12 cellular contexts compared by ENCODE assay signal in the genomic region with DNA sequence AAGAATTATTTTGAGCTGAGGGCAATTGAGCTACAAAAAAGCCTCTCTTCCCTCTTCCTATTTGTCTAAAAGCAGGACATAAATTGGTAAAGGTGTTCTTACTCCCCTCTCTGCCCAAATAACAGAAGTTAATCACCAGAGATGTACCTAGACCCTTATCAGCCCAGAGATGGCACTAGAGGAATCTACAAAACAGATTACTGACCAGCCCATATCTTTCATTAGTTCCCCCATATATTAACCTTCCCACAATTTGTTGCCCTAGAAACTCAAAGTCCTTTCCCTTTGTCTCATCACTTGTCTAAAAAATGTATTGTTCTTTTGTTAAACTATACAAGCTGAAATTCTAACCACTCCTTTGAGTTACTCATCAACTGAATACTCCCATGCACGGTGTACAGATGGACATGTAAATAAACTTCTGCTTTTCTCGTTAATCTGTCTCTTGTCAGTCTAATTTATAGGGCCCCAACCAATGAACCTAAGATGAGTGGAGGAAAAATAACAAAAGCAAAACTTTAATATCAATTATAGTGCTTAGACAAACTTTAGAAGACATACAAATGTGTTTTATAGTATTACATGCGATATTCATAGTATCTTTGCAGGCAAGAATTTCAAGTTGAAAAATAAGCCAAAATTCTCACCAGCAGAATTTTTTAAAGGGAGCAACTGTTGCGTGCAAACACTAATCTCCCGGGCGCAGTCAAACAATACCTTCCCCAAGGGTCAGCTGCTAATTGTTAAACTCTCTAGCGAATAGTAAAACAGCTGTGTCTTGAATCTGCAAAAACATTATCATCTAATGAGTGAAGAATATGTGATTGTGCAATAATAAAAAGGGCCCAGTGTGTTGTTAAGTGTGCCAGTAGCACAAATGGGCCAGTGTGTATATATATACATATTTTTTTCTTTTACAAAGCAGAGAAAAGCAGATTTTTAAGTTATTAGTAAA.
A peak's percentile ranks its signal among the peaks of the same experiment; 100 is the strongest.
DNase-seq lines count a peak whose midpoint lies in the region; ATAC-seq and TF ChIP-seq lines count a peak whose summit lies in the region.
"Had no signal": no experiment of that assay in that cellular context is flagged by ENCODE, and none has a peak within 500 bp of the region (broad histone marks: within the 10 kb centered on the region; RNA-seq: fewer than 3 reads in every experiment).

No MANE protein-coding gene starts in this region.

- no peaks in the 10 kb centered on the region for H3K4me1 ChIP-seq in SK-N-SH (ENCODE audit: control insufficient read depth in 1 of 2, insufficient read depth in 2 of 2, low read depth in 1 of 2, low read length in 1 of 2)
- H3K4me1 ChIP-seq in SJSA1 (replicated peaks): peaks cover 40% of the 10 kb centered on the region
- H3K4me1 ChIP-seq in vagina: peaks cover 9% of the 10 kb centered on the region
- H3K4me1 ChIP-seq: breast epithelium had no signal

- H3K27me3 ChIP-seq in SK-N-SH (ENCODE audit: insufficient read depth): no peaks in the 10 kb centered on the region
- H3K27me3 ChIP-seq in SJSA1 (replicated peaks): no peaks in the 10 kb centered on the region
- no peaks in the 10 kb centered on the region for H3K27me3 ChIP-seq in vagina
- H3K27me3 ChIP-seq: breast epithelium had no signal

- TF ChIP-seq CTCF in SK-N-SH (IDR thresholded peaks at IDR 0.05) (no peak), vagina (IDR thresholded peaks at IDR 0.05) (no peak)

- POLR2A ChIA-PET in SK-N-SH (lab: Yijun Ruan, JAX): no interaction called here

- H3K4me2 ChIP-seq in SK-N-SH: no peak overlapping the region

- H3K9me2 ChIP-seq in SK-N-SH: no peaks in the 10 kb centered on the region

- H3K9me3 ChIP-seq in SK-N-SH (no peaks in the 10 kb centered on the region), SJSA1 (replicated peaks) (no peaks in the 10 kb centered on the region), vagina (no peaks in the 10 kb centered on the region)

- no peak for TF ChIP-seq RAD21 in SK-N-SH (IDR thresholded peaks at IDR 0.05; ENCODE audit: low read length)

- no peak overlapping the region for H3K9ac ChIP-seq in SK-N-SH

- intact Hi-C loops in vagina (cut with DNase I): no loop called here

- ATAC-seq in SK-N-SH treated with all-trans-retinoic acid at 6 μM for 48 hours (no peak), HG03097 (IDR thresholded peaks at IDR 0.05; ENCODE audit: low FRiP score, unreplicated experiment) (peak; percentile 65)
- ATAC-seq: activated CD4-positive, CD25-positive, alpha-beta regulatory T cell treated with anti-CD3 and anti-CD28 coated beads, Interleukin-2, amount 50 U/mL, for 24 hours had no signal

- H3K27ac ChIP-seq in SK-N-SH (ENCODE audit: low read depth in 2 of 2, low read length in 1 of 2) (no peak overlapping the region), SJSA1 (peak overlapping the region; percentile 55), vagina (no peak overlapping the region)
- H3K27ac ChIP-seq: breast epithelium, skin epidermis had no signal

- TF ChIP-seq POLR2A in vagina (IDR thresholded peaks at IDR 0.05): no peak

- DNase-seq in SK-N-SH (no peak), SJSA1 (ENCODE audit: low read depth in 1 of 2, low spot score in 2 of 2) (peak; percentile 57 to 84), retina (peak; percentile 58), vagina (ENCODE audit: extremely low spot score in 2 of 2) (no peak), ureter (ENCODE audit: low spot score) (no peak)
- no peak for DNase-seq in activated CD8-positive, alpha-beta memory T cell treated with anti-CD3 and anti-CD28 coated beads for 24 hours
- DNase-seq: NCI-H2081 had no signal

- H2AFZ ChIP-seq in SK-N-SH (ENCODE audit: low read depth): peak overlapping the region; percentile 18; the same call in 1 of the 2 replicates

- CTCF ChIA-PET in SK-N-SH (lab: Yijun Ruan, JAX): interaction anchor here (0.8 to 0.9 kb wide), 2 partner anchors 39 to 1934 kb away, joined by 3 read pairs; no protein-coding TSS in a partner anchor

- H4K20me1 ChIP-seq in SK-N-SH (ENCODE audit: insufficient read depth): no peaks in the 10 kb centered on the region

- no peak for TF ChIP-seq EP300 in SK-N-SH (IDR thresholded peaks at IDR 0.05; ENCODE audit: borderline replicate concordance in 1 of 2, low read depth in 1 of 2, low read length in 1 of 2)

- H3K36me3 ChIP-seq in SK-N-SH (replicated peaks in 1 of 2; ENCODE audit: control insufficient read depth in 1 of 2, insufficient read depth in 2 of 2, low read length in 1 of 2): no peaks in the 10 kb centered on the region
- H3K36me3 ChIP-seq in SJSA1: no peaks in the 10 kb centered on the region
- no peaks in the 10 kb centered on the region for H3K36me3 ChIP-seq in vagina
- H3K36me3 ChIP-seq: breast epithelium had no signal

- no peaks in the 10 kb centered on the region for H3F3A ChIP-seq in SK-N-SH (replicated peaks; ENCODE audit: insufficient read depth)

- H3K79me2 ChIP-seq in SK-N-SH (ENCODE audit: insufficient read depth): no peaks in the 10 kb centered on the region

- 58% methylated on average over 7 of the region's 7 CpGs for WGBS in SK-N-SH (ENCODE audit: low lambda C conversion rate)

- H3K4me3 ChIP-seq in SK-N-SH (ENCODE audit: low read depth in 2 of 2, low read length in 1 of 2) (no peak overlapping the region), SJSA1 (no peak overlapping the region), vagina (no peak overlapping the region)
- H3K4me3 ChIP-seq: breast epithelium, skin epidermis had no signal

TF ChIP-seq in SK-N-SH, 30 proteins besides CTCF, POLR2A, EP300 and RAD21 (continues in another document):
- TF ChIP-seq ELF1 (IDR thresholded peaks at IDR 0.05) (no peak), SMC3 (IDR thresholded peaks at IDR 0.05; ENCODE audit: low read depth, low read length) (no peak), YY1 (IDR thresholded peaks at IDR 0.05; ENCODE audit: low read depth) (no peak), JUND (IDR thresholded peaks at IDR 0.05) (no peak), SIN3A (IDR thresholded peaks at IDR 0.05; ENCODE audit: borderline replicate concordance, low read depth, low read length) (no peak), FOXJ3 (CRISPR knock-in tag; IDR thresholded peaks at IDR 0.05) (no peak), MXI1 (IDR thresholded peaks at IDR 0.05; ENCODE audit: low read depth, low read length) (no peak)
- TF ChIP-seq, protein P1, sequence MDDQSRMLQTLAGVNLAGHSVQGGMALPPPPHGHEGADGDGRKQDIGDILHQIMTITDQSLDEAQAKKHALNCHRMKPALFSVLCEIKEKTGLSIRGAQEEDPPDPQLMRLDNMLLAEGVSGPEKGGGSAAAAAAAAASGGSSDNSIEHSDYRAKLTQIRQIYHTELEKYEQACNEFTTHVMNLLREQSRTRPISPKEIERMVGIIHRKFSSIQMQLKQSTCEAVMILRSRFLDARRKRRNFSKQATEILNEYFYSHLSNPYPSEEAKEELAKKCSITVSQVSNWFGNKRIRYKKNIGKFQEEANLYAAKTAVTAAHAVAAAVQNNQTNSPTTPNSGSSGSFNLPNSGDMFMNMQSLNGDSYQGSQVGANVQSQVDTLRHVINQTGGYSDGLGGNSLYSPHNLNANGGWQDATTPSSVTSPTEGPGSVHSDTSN (IDR thresholded peaks at IDR 0.05): no peak

TF ChIP-seq in SK-N-SH treated with all-trans-retinoic acid at 6 μM for 48 hours, 23 proteins besides CTCF, POLR2A, EP300 and RAD21:
- TF ChIP-seq, protein P2, sequence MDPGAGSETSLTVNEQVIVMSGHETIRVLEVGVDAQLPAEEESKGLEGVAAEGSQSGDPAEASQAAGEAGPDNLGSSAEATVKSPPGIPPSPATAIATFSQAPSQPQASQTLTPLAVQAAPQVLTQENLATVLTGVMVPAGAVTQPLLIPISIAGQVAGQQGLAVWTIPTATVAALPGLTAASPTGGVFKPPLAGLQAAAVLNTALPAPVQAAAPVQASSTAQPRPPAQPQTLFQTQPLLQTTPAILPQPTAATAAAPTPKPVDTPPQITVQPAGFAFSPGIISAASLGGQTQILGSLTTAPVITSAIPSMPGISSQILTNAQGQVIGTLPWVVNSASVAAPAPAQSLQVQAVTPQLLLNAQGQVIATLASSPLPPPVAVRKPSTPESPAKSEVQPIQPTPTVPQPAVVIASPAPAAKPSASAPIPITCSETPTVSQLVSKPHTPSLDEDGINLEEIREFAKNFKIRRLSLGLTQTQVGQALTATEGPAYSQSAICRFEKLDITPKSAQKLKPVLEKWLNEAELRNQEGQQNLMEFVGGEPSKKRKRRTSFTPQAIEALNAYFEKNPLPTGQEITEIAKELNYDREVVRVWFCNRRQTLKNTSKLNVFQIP (CRISPR knock-in tag; IDR thresholded peaks at IDR 0.05; ENCODE audit: borderline replicate concordance, low read depth): no peak
- TF ChIP-seq CSDC2 (CRISPR knock-in tag; IDR thresholded peaks at IDR 0.05) (no peak), BACH2 (CRISPR knock-in tag; IDR thresholded peaks at IDR 0.05; ENCODE audit: borderline replicate concordance) (no peak), OSR1 (CRISPR knock-in tag; IDR thresholded peaks at IDR 0.05) (no peak), ZFP3 (CRISPR knock-in tag; IDR thresholded peaks at IDR 0.05) (no peak), ZNF565 (CRISPR knock-in tag; conservative IDR thresholded peaks at IDR 0.05; ENCODE audit: low read depth) (no peak)
- TF ChIP-seq, protein P3, sequence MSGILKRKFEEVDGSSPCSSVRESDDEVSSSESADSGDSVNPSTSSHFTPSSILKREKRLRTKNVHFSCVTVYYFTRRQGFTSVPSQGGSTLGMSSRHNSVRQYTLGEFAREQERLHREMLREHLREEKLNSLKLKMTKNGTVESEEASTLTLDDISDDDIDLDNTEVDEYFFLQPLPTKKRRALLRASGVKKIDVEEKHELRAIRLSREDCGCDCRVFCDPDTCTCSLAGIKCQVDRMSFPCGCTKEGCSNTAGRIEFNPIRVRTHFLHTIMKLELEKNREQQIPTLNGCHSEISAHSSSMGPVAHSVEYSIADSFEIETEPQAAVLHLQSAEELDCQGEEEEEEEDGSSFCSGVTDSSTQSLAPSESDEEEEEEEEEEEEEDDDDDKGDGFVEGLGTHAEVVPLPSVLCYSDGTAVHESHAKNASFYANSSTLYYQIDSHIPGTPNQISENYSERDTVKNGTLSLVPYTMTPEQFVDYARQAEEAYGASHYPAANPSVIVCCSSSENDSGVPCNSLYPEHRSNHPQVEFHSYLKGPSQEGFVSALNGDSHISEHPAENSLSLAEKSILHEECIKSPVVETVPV (CRISPR knock-in tag; IDR thresholded peaks at IDR 0.05): no peak

Comparison
In these comparisons a context has a peak if more than half of its experiments do, and no peak if none do; other contexts are left out.
1. DNase-seq: peak in SJSA1 (2 of 2) and retina (single experiment); none in SK-N-SH (single experiment), vagina (0 of 2), ureter (single experiment) and activated CD8-positive, alpha-beta memory T cell treated with anti-CD3 and anti-CD28 coated beads for 24 hours (single experiment).